Comparison of ENCODE assay signal across 19 cellular contexts in genomic region chr13:78239681-78240080, GRCh38.
DNase-seq lines count a peak whose midpoint lies in the region; ATAC-seq and TF ChIP-seq lines count a peak whose summit lies in the region.
"Had no signal": no experiment of that assay in that cellular context is flagged by ENCODE, and none has a peak within 500 bp of the region (broad histone marks: within the 10 kb centered on the region; RNA-seq: fewer than 3 reads in every experiment).

No MANE protein-coding gene starts in this region.

- TF ChIP-seq CTCF in epithelial cell of esophagus (IDR thresholded peaks at IDR 0.05; ENCODE audit: insufficient read depth, low read depth, low read length, missing control alignments) = no peak

- H3K4me1 Mint-ChIP-seq in stimulated activated memory B cell treated with anti-CD40 and anti-IgM and Interleukin-4, amounts not matched to agents 10 μg/mL and 1 μg/mL and 100 μg/mL, for 72 hours = no peaks in the 10 kb centered on the region
- H3K4me1 Mint-ChIP-seq in activated naive CD8-positive, alpha-beta T cell treated with anti-CD3 and anti-CD28 coated beads, Interleukin-2, amount 50 U/mL, for 24 hours = no peaks in the 10 kb centered on the region
- H3K4me1 Mint-ChIP-seq: activated CD4-positive, alpha-beta T cell treated with anti-CD3 and anti-CD28 coated beads, Interleukin-2, amount 10 ng/mL, durations not matched to agents 7 days and 5 days; activated naive CD8-positive, alpha-beta T cell treated with anti-CD3 and anti-CD28 coated beads for 36 hours had no signal

- no peak overlapping the region for H3K4me3 ChIP-seq in epithelial cell of esophagus (ENCODE audit: low read length)
- H3K4me3 ChIP-seq: K562, mucosa of descending colon, spleen had no signal

- H3K9me3 Mint-ChIP-seq in stimulated activated memory B cell treated with anti-CD40 and anti-IgM and Interleukin-4, amounts not matched to agents 10 μg/mL and 1 μg/mL and 100 μg/mL, for 72 hours = no peaks in the 10 kb centered on the region
- H3K9me3 Mint-ChIP-seq in activated naive CD8-positive, alpha-beta T cell treated with anti-CD3 and anti-CD28 coated beads, Interleukin-2, amount 50 U/mL, for 24 hours = no peaks in the 10 kb centered on the region
- H3K9me3 Mint-ChIP-seq: activated CD4-positive, alpha-beta T cell treated with anti-CD3 and anti-CD28 coated beads, Interleukin-2, amount 10 ng/mL, durations not matched to agents 7 days and 5 days; activated naive CD8-positive, alpha-beta T cell treated with anti-CD3 and anti-CD28 coated beads for 36 hours; activated T-helper 2 cell treated with anti-CD3 and anti-CD28 coated beads, Interferon-gamma antibody, Interleukin-2, Interleukin-4, amounts not matched to agents 10 μg/mL and 5 μg/mL and 100 μg/mL, durations not matched to agents 14 hours and 24 hours and 36 hours had no signal

- no peak overlapping the region for H3K27ac Mint-ChIP-seq in stimulated activated memory B cell treated with anti-CD40 and anti-IgM and Interleukin-4, amounts not matched to agents 10 μg/mL and 1 μg/mL and 100 μg/mL, for 72 hours
- H3K27ac Mint-ChIP-seq in activated naive CD8-positive, alpha-beta T cell treated with anti-CD3 and anti-CD28 coated beads, Interleukin-2, amount 50 U/mL, for 24 hours = no peak overlapping the region
- H3K27ac Mint-ChIP-seq: activated CD4-positive, alpha-beta T cell treated with anti-CD3 and anti-CD28 coated beads, Interleukin-2, amount 10 ng/mL, durations not matched to agents 7 days and 5 days; activated naive CD8-positive, alpha-beta T cell treated with anti-CD3 and anti-CD28 coated beads for 36 hours; activated T-helper 2 cell treated with anti-CD3 and anti-CD28 coated beads, Interferon-gamma antibody, Interleukin-2, Interleukin-4, amounts not matched to agents 10 μg/mL and 5 μg/mL and 100 μg/mL, durations not matched to agents 14 hours and 24 hours and 36 hours had no signal

- H3K4me3 Mint-ChIP-seq in stimulated activated memory B cell treated with anti-CD40 and anti-IgM and Interleukin-4, amounts not matched to agents 10 μg/mL and 1 μg/mL and 100 μg/mL, for 72 hours = no peak overlapping the region
- no peak overlapping the region for H3K4me3 Mint-ChIP-seq in activated naive CD8-positive, alpha-beta T cell treated with anti-CD3 and anti-CD28 coated beads, Interleukin-2, amount 50 U/mL, for 24 hours
- H3K4me3 Mint-ChIP-seq: activated CD4-positive, alpha-beta T cell treated with anti-CD3 and anti-CD28 coated beads, Interleukin-2, amount 10 ng/mL, durations not matched to agents 7 days and 5 days; activated naive CD8-positive, alpha-beta T cell treated with anti-CD3 and anti-CD28 coated beads for 36 hours had no signal

- ATAC-seq in stimulated activated memory B cell treated with anti-CD40 and anti-IgM and Interleukin-4, amounts not matched to agents 10 μg/mL and 1 μg/mL and 100 μg/mL, for 72 hours = no peak
- no peak for ATAC-seq in activated naive CD8-positive, alpha-beta T cell treated with anti-CD3 and anti-CD28 coated beads, Interleukin-2, amount 50 U/mL, for 24 hours
- ATAC-seq: K562, mucosa of descending colon had no signal

- DNase-seq in DMS53 (lab: John Stamatoyannopoulos, UW) (peak; percentile 0), DMS53 treated with DMSO at 0.1 percent for 48 hours (lab: John Stamatoyannopoulos, UW; ENCODE audit: unreplicated experiment) (no peak), NOMO-1 (lab: John Stamatoyannopoulos, UW; ENCODE audit: unreplicated experiment in 2 of 2) (peak; percentile 34 to 82), epithelial cell of esophagus (ENCODE audit: low read depth) (peak; percentile 4), retina (peak; percentile 40)
- DNase-seq in effector CD4-positive, alpha-beta T cell = no peak
- no peak for DNase-seq in activated naive CD8-positive, alpha-beta T cell treated with anti-CD3 and anti-CD28 coated beads, Interleukin-2, amount 50 U/mL, for 24 hours
- DNase-seq: activated CD4-positive, alpha-beta T cell treated with anti-CD3 and anti-CD28 coated beads, Interleukin-2, amount 10 ng/mL, durations not matched to agents 7 days and 5 days; activated naive CD8-positive, alpha-beta T cell treated with anti-CD3 and anti-CD28 coated beads for 36 hours; Calu3; GOT3; mucosa of descending colon; NCI-H1092; NCI-H1930; spleen; T-helper 1 cell had no signal

- peaks cover 7% of the 10 kb centered on the region for H3K27me3 Mint-ChIP-seq in stimulated activated memory B cell treated with anti-CD40 and anti-IgM and Interleukin-4, amounts not matched to agents 10 μg/mL and 1 μg/mL and 100 μg/mL, for 72 hours
- no peaks in the 10 kb centered on the region for H3K27me3 Mint-ChIP-seq in activated naive CD8-positive, alpha-beta T cell treated with anti-CD3 and anti-CD28 coated beads, Interleukin-2, amount 50 U/mL, for 24 hours
- H3K27me3 Mint-ChIP-seq: activated CD4-positive, alpha-beta T cell treated with anti-CD3 and anti-CD28 coated beads, Interleukin-2, amount 10 ng/mL, durations not matched to agents 7 days and 5 days had no signal

- no peaks in the 10 kb centered on the region for H3K36me3 Mint-ChIP-seq in stimulated activated memory B cell treated with anti-CD40 and anti-IgM and Interleukin-4, amounts not matched to agents 10 μg/mL and 1 μg/mL and 100 μg/mL, for 72 hours
- H3K36me3 Mint-ChIP-seq in activated naive CD8-positive, alpha-beta T cell treated with anti-CD3 and anti-CD28 coated beads, Interleukin-2, amount 50 U/mL, for 24 hours (ENCODE audit: low read depth) = no peaks in the 10 kb centered on the region
- H3K36me3 Mint-ChIP-seq: activated naive CD8-positive, alpha-beta T cell treated with anti-CD3 and anti-CD28 coated beads for 36 hours had no signal

Comparison
In these comparisons a context has a peak if more than half of its experiments do, and no peak if none do; other contexts are left out.
1. DNase-seq: peak in DMS53 (single experiment), NOMO-1 (2 of 2), epithelial cell of esophagus (single experiment) and retina (single experiment); none in DMS53 treated with DMSO at 0.1 percent for 48 hours (single experiment), effector CD4-positive, alpha-beta T cell (single experiment) and activated naive CD8-positive, alpha-beta T cell treated with anti-CD3 and anti-CD28 coated beads, Interleukin-2, amount 50 U/mL, for 24 hours (single experiment).